Comparison of ENCODE assay signal across 8 cellular contexts in genomic region chr11:60363542-60364525, GRCh38. TPM values are rescaled to one million over a fixed set of nuclear protein-coding genes. Genes with fewer than 3 reads are reported as not detected.
DNase-seq lines count a peak whose midpoint lies in the region; ATAC-seq lines count a peak whose summit lies in the region.

No MANE protein-coding gene starts in this region.

- intact Hi-C loops in activated naive CD4-positive, alpha-beta T cell treated with anti-CD3 and anti-CD28 coated beads for 36 hours (cut with micrococcal nuclease) = loop anchor here (1.0 to 5.0 kb wide), 3 partner anchors 97 to 254 kb away; no protein-coding TSS in a partner anchor
- intact Hi-C loops in head of caudate nucleus (cut with DNase I) (loop anchor here (10.0 kb wide), 1 partner anchor 251 kb away; no protein-coding TSS in a partner anchor), aorta (cut with DNase I) (no loop called here)

- H3K9me3 ChIP-seq in MG63 (no peaks in the 10 kb centered on the region), aorta (ENCODE audit: control insufficient read depth, low read length) (peaks cover 2% of the 10 kb centered on the region)

- WGBS in aorta, 2 donors = 50 to 60% methylated on average over 7 of the region's 7 CpGs

- peak; percentile 80 for ATAC-seq in aorta (ENCODE audit: low FRiP score)

- peaks cover 27% of the 10 kb centered on the region for H3K27me3 Mint-ChIP-seq in activated naive CD4-positive, alpha-beta T cell treated with anti-CD3 and anti-CD28 coated beads for 36 hours (ENCODE audit: low read depth)

- no peak overlapping the region for H3K27ac Mint-ChIP-seq in activated naive CD4-positive, alpha-beta T cell treated with anti-CD3 and anti-CD28 coated beads for 36 hours

- H3K36me3 Mint-ChIP-seq in activated naive CD4-positive, alpha-beta T cell treated with anti-CD3 and anti-CD28 coated beads for 36 hours (ENCODE audit: low read depth) = no peaks in the 10 kb centered on the region

- CTCF ChIA-PET in activated naive CD4-positive, alpha-beta T cell treated with anti-CD3 and anti-CD28 coated beads for 36 hours (lab: Charles Lee) = interaction anchor here (0.6 to 5.4 kb wide), 30 partner anchors 9 to 402 kb away, joined by 3 to 49 read pairs (median 4); partner anchors contain the start of gene MS4A15

- peaks cover 4% of the 10 kb centered on the region for H3K4me1 Mint-ChIP-seq in activated naive CD4-positive, alpha-beta T cell treated with anti-CD3 and anti-CD28 coated beads for 36 hours (ENCODE audit: low read depth)

- DNase-seq in EH (ENCODE audit: low read depth) = peak; percentile 47
- peak; percentile 49 for DNase-seq in H4 (ENCODE audit: low spot score)
- DNase-seq in MG63 = peak; percentile 22
- DNase-seq in SK-N-DZ (ENCODE audit: low spot score) = peak; percentile 40
- DNase-seq in activated naive CD4-positive, alpha-beta T cell treated with anti-CD3 and anti-CD28 coated beads for 36 hours = peak; percentile 81
- DNase-seq in head of caudate nucleus = peak in 41 of 42 donors; percentile 6 to 87 (median 63)
- DNase-seq in pons (ENCODE audit: low spot score) = peak; percentile 87
- DNase-seq in aorta = peak in 1 of 2 donors; percentile 57

- no peak overlapping the region for H3K27ac ChIP-seq in aorta (ENCODE audit: low read depth in 1 of 2, low read length in 2 of 2)

- no peaks in the 10 kb centered on the region for H3K4me1 ChIP-seq in aorta (ENCODE audit: control insufficient read depth in 1 of 2, insufficient read depth in 2 of 2, low read length in 2 of 2)

- no peaks in the 10 kb centered on the region for H3K9me3 Mint-ChIP-seq in activated naive CD4-positive, alpha-beta T cell treated with anti-CD3 and anti-CD28 coated beads for 36 hours

- H3K27me3 ChIP-seq in MG63 (no peaks in the 10 kb centered on the region), aorta (ENCODE audit: control insufficient read depth in 1 of 2, insufficient read depth in 2 of 2, low read length in 1 of 2) (no peaks in the 10 kb centered on the region)

- H3K36me3 ChIP-seq in MG63 (no peaks in the 10 kb centered on the region), aorta (ENCODE audit: control insufficient read depth in 1 of 2, insufficient read depth in 2 of 2, low read length in 1 of 2) (no peaks in the 10 kb centered on the region)

- no peak overlapping the region for H3K4me3 Mint-ChIP-seq in activated naive CD4-positive, alpha-beta T cell treated with anti-CD3 and anti-CD28 coated beads for 36 hours

- no peak overlapping the region for H3K4me3 ChIP-seq in MG63
- H3K4me3 ChIP-seq in aorta (ENCODE audit: low read length in 2 of 2) = no peak overlapping the region

RNA-seq across cellular contexts. Expression of gene MS4A7, which starts 14.5 kb away (rescaled TPM):
- total RNA-seq in H4 (2014; rRNA removed; shearing (Covaris generic)) = not detected in 2 replicates
- total RNA-seq in MG63 (2014; rRNA removed; shearing (Covaris generic); ENCODE audit: low replicate concordance) = not detected in 2 replicates
- not detected in 2 replicates for polyA plus RNA-seq in SK-N-DZ (2014; cell fraction: cytosol; rRNA removed)
- not detected in 2 replicates for polyA plus RNA-seq in SK-N-DZ (2014; cell fraction: nucleus; rRNA removed)
- total RNA-seq in activated naive CD4-positive, alpha-beta T cell treated with anti-CD3 and anti-CD28 coated beads for 36 hours = not detected
- total RNA-seq in aorta = 100 to 1,000 TPM in 1 of 2 donors, 10 to 100 TPM in 1; 78.1 to 121 TPM
- 10 to 100 TPM in 1 of 2 donors, 1 to 10 TPM in 1; 7.9 to 33.6 TPM for polyA plus RNA-seq in aorta

RNA-seq across cellular contexts. Expression of gene MS4A14, which starts 32.4 kb away (rescaled TPM):
- total RNA-seq in H4 (2014; rRNA removed; shearing (Covaris generic)) = not detected in 2 replicates
- not detected in 2 replicates for total RNA-seq in MG63 (2014; rRNA removed; shearing (Covaris generic); ENCODE audit: low replicate concordance)
- not detected in 2 replicates for polyA plus RNA-seq in SK-N-DZ (2014; cell fraction: cytosol; rRNA removed)
- not detected in 2 replicates for polyA plus RNA-seq in SK-N-DZ (2014; cell fraction: nucleus; rRNA removed)
- total RNA-seq in activated naive CD4-positive, alpha-beta T cell treated with anti-CD3 and anti-CD28 coated beads for 36 hours = not detected
- 10 to 100 TPM in 1 of 2 donors, 1 to 10 TPM in 1; 4.1 to 13.7 TPM for total RNA-seq in aorta
- polyA plus RNA-seq in aorta = under 1 TPM in 1 of 2 donors, not detected in 1; 0.63 TPM

RNA-seq across cellular contexts. Expression of gene MS4A6E, which starts 36.8 kb away (rescaled TPM):
- total RNA-seq in H4 (2014; rRNA removed; shearing (Covaris generic)) = not detected in 2 replicates
- not detected in 2 replicates for total RNA-seq in MG63 (2014; rRNA removed; shearing (Covaris generic); ENCODE audit: low replicate concordance)
- polyA plus RNA-seq in SK-N-DZ (2014; cell fraction: cytosol; rRNA removed) = not detected in 2 replicates
- not detected in 2 replicates for polyA plus RNA-seq in SK-N-DZ (2014; cell fraction: nucleus; rRNA removed)
- total RNA-seq in activated naive CD4-positive, alpha-beta T cell treated with anti-CD3 and anti-CD28 coated beads for 36 hours = not detected
- total RNA-seq in aorta = 1 to 10 TPM in 1 of 2 donors, not detected in 1; 1.3 TPM
- not detected for polyA plus RNA-seq in aorta

Comparison
In these comparisons a context has a peak if more than half of its experiments do, and no peak if none do; other contexts are left out.
1. RNA of gene MS4A7, which starts 14.5 kb away (total RNA-seq): 78.1 to 121 TPM in aorta; not detected in H4, not detected in MG63 and not detected in activated naive CD4-positive, alpha-beta T cell treated with anti-CD3 and anti-CD28 coated beads for 36 hours; every median in the first group is over 10 times any median in the second.
2. intact Hi-C loops: an anchor here in activated naive CD4-positive, alpha-beta T cell treated with anti-CD3 and anti-CD28 coated beads for 36 hours (1.0 to 5.0 kb wide) and head of caudate nucleus (10.0 kb wide); none called in aorta.